ENCODE assay signal across 40 cellular contexts in genomic region chr16:17286443-17286842, GRCh38.
"Had no signal": no experiment of that assay in that cellular context is flagged by ENCODE, and none has a peak within 500 bp of the region (broad histone marks: within the 10 kb centered on the region; RNA-seq: fewer than 3 reads in every experiment).

No MANE protein-coding gene starts in this region.

- H3K27me3 Mint-ChIP-seq: activated naive CD4-positive, alpha-beta T cell treated with anti-CD3 and anti-CD28 coated beads, Interleukin-2, amount 50 U/mL, for 24 hours; activated naive CD8-positive, alpha-beta T cell; activated naive CD8-positive, alpha-beta T cell treated with anti-CD3 and anti-CD28 coated beads for 36 hours; activated naive CD8-positive, alpha-beta T cell treated with anti-CD3 and anti-CD28 coated beads, Interleukin-2, amount 10 ng/mL, durations not matched to agents 7 days and 5 days; activated naive CD8-positive, alpha-beta T cell treated with anti-CD3 and anti-CD28 coated beads, Interleukin-2, amount 50 U/mL, for 24 hours; activated T-cell treated with anti-CD3 and anti-CD28 coated beads, Interleukin-2, amount 50 U/mL, for 24 hours; activated T-helper 17 cell treated with anti-CD3 and anti-CD28 coated beads, Interleukin-2, amount 50 U/mL, for 72 hours; brain; central memory CD8-positive, alpha-beta T cell had no signal

- H3K36me3 Mint-ChIP-seq: brain had no signal

- H3K9me3 Mint-ChIP-seq: activated naive CD4-positive, alpha-beta T cell treated with anti-CD3 and anti-CD28 coated beads for 36 hours; activated naive CD4-positive, alpha-beta T cell treated with anti-CD3 and anti-CD28 coated beads, Interleukin-2, amount 10 ng/mL, durations not matched to agents 7 days and 5 days; activated naive CD4-positive, alpha-beta T cell treated with anti-CD3 and anti-CD28 coated beads, Interleukin-2, amount 50 U/mL, for 24 hours; activated naive CD8-positive, alpha-beta T cell treated with anti-CD3 and anti-CD28 coated beads for 36 hours; activated naive CD8-positive, alpha-beta T cell treated with anti-CD3 and anti-CD28 coated beads, Interleukin-2, amount 50 U/mL, for 24 hours; activated T-cell treated with anti-CD3 and anti-CD28 coated beads, Interleukin-2, amount 50 U/mL, for 72 hours; activated T-helper 1 cell treated with anti-CD3 and anti-CD28 coated beads, Interleukin-12 subunit alpha, Interleukin-12 subunit beta, Interleukin-2, Interleukin-4 antibody, amounts not matched to agents 30 ng/mL and 10 ng/mL and 1 ng/mL, durations not matched to agents 14 hours and 24 hours and 36 hours; activated T-helper 17 cell treated with anti-CD3 and anti-CD28 coated beads, Interleukin-2, amount 50 U/mL, for 72 hours; activated T-helper 2 cell treated with anti-CD3 and anti-CD28 coated beads, Interferon-gamma antibody, Interleukin-2, Interleukin-4, amounts not matched to agents 10 μg/mL and 5 μg/mL and 100 μg/mL, durations not matched to agents 14 hours and 24 hours and 36 hours; central memory CD8-positive, alpha-beta T cell had no signal

- H3K27ac ChIP-seq: adrenal gland, ascending aorta, body of pancreas, brain microvascular endothelial cell, breast epithelium had no signal

- H3K9me3 ChIP-seq: adrenal gland, ascending aorta, body of pancreas, breast epithelium had no signal

- H3K4me3 Mint-ChIP-seq: activated naive CD4-positive, alpha-beta T cell treated with anti-CD3 and anti-CD28 coated beads for 36 hours; activated naive CD4-positive, alpha-beta T cell treated with anti-CD3 and anti-CD28 coated beads, Interleukin-2, amount 10 ng/mL, durations not matched to agents 7 days and 5 days; activated naive CD4-positive, alpha-beta T cell treated with anti-CD3 and anti-CD28 coated beads, Interleukin-2, amount 50 U/mL, for 24 hours; activated naive CD8-positive, alpha-beta T cell; activated naive CD8-positive, alpha-beta T cell treated with anti-CD3 and anti-CD28 coated beads for 36 hours; activated naive CD8-positive, alpha-beta T cell treated with anti-CD3 and anti-CD28 coated beads, Interleukin-2, amount 10 ng/mL, durations not matched to agents 7 days and 5 days; activated naive CD8-positive, alpha-beta T cell treated with anti-CD3 and anti-CD28 coated beads, Interleukin-2, amount 50 U/mL, for 24 hours; activated T-cell treated with anti-CD3 and anti-CD28 coated beads, Interleukin-2, amount 50 U/mL, for 24 hours; activated T-cell treated with anti-CD3 and anti-CD28 coated beads, Interleukin-2, amount 50 U/mL, for 4 hours; activated T-cell treated with anti-CD3 and anti-CD28 coated beads, Interleukin-2, amount 50 U/mL, for 72 hours; activated T-helper 1 cell treated with anti-CD3 and anti-CD28 coated beads, Interleukin-12 subunit alpha, Interleukin-12 subunit beta, Interleukin-2, Interleukin-4 antibody, amounts not matched to agents 30 ng/mL and 10 ng/mL and 1 ng/mL, durations not matched to agents 14 hours and 24 hours and 36 hours; activated T-helper 17 cell treated with anti-CD3 and anti-CD28 coated beads, Interleukin-2, amount 50 U/mL, for 72 hours; brain; central memory CD8-positive, alpha-beta T cell had no signal

- H3K27ac Mint-ChIP-seq: activated naive CD4-positive, alpha-beta T cell treated with anti-CD3 and anti-CD28 coated beads for 36 hours; activated naive CD4-positive, alpha-beta T cell treated with anti-CD3 and anti-CD28 coated beads, Interleukin-2, amount 10 ng/mL, durations not matched to agents 7 days and 5 days; activated naive CD4-positive, alpha-beta T cell treated with anti-CD3 and anti-CD28 coated beads, Interleukin-2, amount 50 U/mL, for 24 hours; activated naive CD4-positive, alpha-beta T cell treated with anti-CD3 and anti-CD28 coated beads, Interleukin-2, amount 50 U/mL, for 72 hours; activated naive CD8-positive, alpha-beta T cell; activated naive CD8-positive, alpha-beta T cell treated with anti-CD3 and anti-CD28 coated beads for 36 hours; activated naive CD8-positive, alpha-beta T cell treated with anti-CD3 and anti-CD28 coated beads, Interleukin-2, amount 50 U/mL, for 24 hours; activated T-cell treated with anti-CD3 and anti-CD28 coated beads, Interleukin-2, amount 50 U/mL, for 24 hours; activated T-cell treated with anti-CD3 and anti-CD28 coated beads, Interleukin-2, amount 50 U/mL, for 72 hours; activated T-helper 1 cell treated with anti-CD3 and anti-CD28 coated beads, Interleukin-12 subunit alpha, Interleukin-12 subunit beta, Interleukin-2, Interleukin-4 antibody, amounts not matched to agents 30 ng/mL and 10 ng/mL and 1 ng/mL, durations not matched to agents 14 hours and 24 hours and 36 hours; activated T-helper 2 cell treated with anti-CD3 and anti-CD28 coated beads, Interferon-gamma antibody, Interleukin-2, Interleukin-4, amounts not matched to agents 10 μg/mL and 5 μg/mL and 100 μg/mL, durations not matched to agents 14 hours and 24 hours and 36 hours had no signal

- H3K4me3 ChIP-seq: adrenal gland, ascending aorta, body of pancreas, breast epithelium, cardiac muscle cell had no signal

- FAIRE-seq: astrocyte, bronchial epithelial cell had no signal

- H3K4me1 ChIP-seq: adrenal gland, body of pancreas, breast epithelium had no signal

- H3K27me3 ChIP-seq: adrenal gland, ascending aorta, body of pancreas, brain microvascular endothelial cell, breast epithelium, cardiac muscle cell had no signal

- DNase-seq: activated effector memory CD4-positive, alpha-beta T cell treated with anti-CD3 and anti-CD28 coated beads, Interleukin-2, amount 50 U/mL, for 16 hours; activated effector memory CD4-positive, alpha-beta T cell treated with Interleukin-2 at 50 U/mL for 16 hours; activated gamma-delta T cell; activated gamma-delta T cell treated with Interleukin-2 at 50 U/mL for 16 hours; activated naive CD4-positive, alpha-beta T cell; activated naive CD4-positive, alpha-beta T cell treated with anti-CD3 and anti-CD28 coated beads for 36 hours; activated naive CD4-positive, alpha-beta T cell treated with anti-CD3 and anti-CD28 coated beads, Interleukin-2, amount 10 ng/mL, durations not matched to agents 7 days and 5 days; activated naive CD4-positive, alpha-beta T cell treated with anti-CD3 and anti-CD28 coated beads, Interleukin-2, amount 50 U/mL, for 16 hours; activated naive CD4-positive, alpha-beta T cell treated with Interleukin-2 at 50 U/mL for 16 hours; activated naive CD8-positive, alpha-beta T cell treated with anti-CD3 and anti-CD28 coated beads for 36 hours; activated naive CD8-positive, alpha-beta T cell treated with anti-CD3 and anti-CD28 coated beads, Interleukin-2, amount 10 ng/mL, durations not matched to agents 7 days and 5 days; activated naive CD8-positive, alpha-beta T cell treated with anti-CD3 and anti-CD28 coated beads, Interleukin-2, amount 50 U/mL, for 24 hours; activated T-cell treated with anti-CD3 and anti-CD28 coated beads, Interleukin-2, amount 50 U/mL, for 1 hour; activated T-cell treated with anti-CD3 and anti-CD28 coated beads, Interleukin-2, amount 50 U/mL, for 24 hours; activated T-cell treated with anti-CD3 and anti-CD28 coated beads, Interleukin-2, amount 50 U/mL, for 4 hours; activated T-cell treated with anti-CD3 and anti-CD28 coated beads, Interleukin-2, amount 50 U/mL, for 48 hours; activated T-cell treated with anti-CD3 and anti-CD28 coated beads, Interleukin-2, amount 50 U/mL, for 72 hours; adrenal gland; amniotic stem cell; amygdala; anterior cingulate cortex; aorta; body of pancreas; brain microvascular endothelial cell; caudate nucleus; central memory CD4-positive, alpha-beta T cell; cerebellar nuclear complex had no signal

- H3K36me3 ChIP-seq: adrenal gland, ascending aorta, brain microvascular endothelial cell, breast epithelium, cardiac muscle cell had no signal

- ATAC-seq: activated naive CD4-positive, alpha-beta T cell treated with anti-CD3 and anti-CD28 coated beads, Interleukin-2, amount 50 U/mL, for 72 hours; activated naive CD8-positive, alpha-beta T cell treated with anti-CD3 and anti-CD28 coated beads, Interleukin-2, amount 50 U/mL, for 24 hours; activated T-cell treated with anti-CD3 and anti-CD28 coated beads, Interleukin-2, amount 50 U/mL, for 4 hours; activated T-cell treated with anti-CD3 and anti-CD28 coated beads, Interleukin-2, amount 50 U/mL, for 72 hours; activated T-helper 17 cell treated with anti-CD3 and anti-CD28 coated beads, Interleukin-2, amount 50 U/mL, for 72 hours; body of pancreas had no signal
